ENCODE assay signal across 16 cellular contexts in genomic region chr20:41482647-41483552, GRCh38.
DNase-seq lines count a peak whose midpoint lies in the region; ATAC-seq and TF ChIP-seq lines count a peak whose summit lies in the region.
"Had no signal": no experiment of that assay in that cellular context is flagged by ENCODE, and none has a peak within 500 bp of the region (broad histone marks: within the 10 kb centered on the region; RNA-seq: fewer than 3 reads in every experiment).

No MANE protein-coding gene starts in this region.

- H3K27me3 ChIP-seq in RWPE2 (ENCODE audit: insufficient read depth, poor library complexity, severe bottlenecking): no peaks in the 10 kb centered on the region
- H3K27me3 ChIP-seq in esophagus muscularis mucosa: no peaks in the 10 kb centered on the region
- no peaks in the 10 kb centered on the region for H3K27me3 ChIP-seq in body of pancreas
- H3K27me3 ChIP-seq: ascending aorta, ovary had no signal

- ATAC-seq in RWPE2 (ENCODE audit: low read depth): peak; percentile 76
- no peak for ATAC-seq in HG02840 (IDR thresholded peaks at IDR 0.05; ENCODE audit: low FRiP score, unreplicated experiment)
- no peak for ATAC-seq in body of pancreas
- ATAC-seq: left lobe of liver had no signal

- WGBS in esophagus muscularis mucosa: 75% methylated on average over 6 of the region's 6 CpGs
- WGBS in body of pancreas, 2 donors: 74 to 80% methylated on average over 6 of the region's 6 CpGs

- peaks cover 9% of the 10 kb centered on the region for H3K9me3 Mint-ChIP-seq in osteocyte (ENCODE audit: unreplicated experiment)

- DNase-seq in ELR (ENCODE audit: low read depth) (peak; percentile 93), RWPE2 (ENCODE audit: low spot score) (no peak), esophagus muscularis mucosa (ENCODE audit: extremely low spot score) (no peak), osteocyte (ENCODE audit: extremely low spot score, unreplicated experiment) (no peak), MV-4-11 (lab: John Stamatoyannopoulos, UW) (no peak), head of caudate nucleus (no peak), body of pancreas (no peak)
- DNase-seq: activated CD8-positive, alpha-beta memory T cell treated with anti-CD3 and anti-CD28 coated beads, Interleukin-2, amount 50 U/mL, for 48 hours; DMS53; NCI-H1417 treated with DMSO at 0.1 percent for 48 hours; ovary; stimulated activated CD4-positive, alpha-beta T cell treated with anti-CD3 and anti-CD28 coated beads, Interleukin-1b, Interleukin-23, amount 100 ng/mL, for 48 hours; stimulated activated naive CD4-positive, alpha-beta T cell had no signal

- peaks cover 56% of the 10 kb centered on the region for H3K4me1 Mint-ChIP-seq in osteocyte (ENCODE audit: unreplicated experiment)

- no peaks in the 10 kb centered on the region for H3K27me3 Mint-ChIP-seq in osteocyte (ENCODE audit: unreplicated experiment)

- H3K27ac Mint-ChIP-seq in osteocyte (ENCODE audit: unreplicated experiment): peak overlapping the region; percentile 83

- no peak overlapping the region for H3K4me3 ChIP-seq in RWPE2 (ENCODE audit: severe bottlenecking)
- H3K4me3 ChIP-seq in esophagus muscularis mucosa: no peak overlapping the region
- H3K4me3 ChIP-seq in body of pancreas: no peak overlapping the region
- H3K4me3 ChIP-seq: ascending aorta, ovary had no signal

- H3K27ac ChIP-seq in RWPE2 (ENCODE audit: poor library complexity, severe bottlenecking) (peak overlapping the region; percentile 1), esophagus muscularis mucosa (replicated peaks in 1 of 4) (peak overlapping the region in 3 of 4 donors; percentile 5 to 43 (median 35)), body of pancreas (no peak overlapping the region)
- H3K27ac ChIP-seq: ovary had no signal

- H3K4me1 ChIP-seq in RWPE2 (ENCODE audit: insufficient read depth, poor library complexity, severe bottlenecking) (no peaks in the 10 kb centered on the region), esophagus muscularis mucosa (peaks cover 0 to 11% (median 3%) of the 10 kb centered on the region in 4 donors), body of pancreas (no peaks in the 10 kb centered on the region)
- H3K4me1 ChIP-seq: ascending aorta had no signal

- H3K36me3 ChIP-seq in RWPE2 (ENCODE audit: low read depth) (peaks cover 84% of the 10 kb centered on the region), esophagus muscularis mucosa (peaks cover 10 to 79% (median 54%) of the 10 kb centered on the region in 4 donors), body of pancreas (replicated peaks in 1 of 2; ENCODE audit: insufficient read depth in 1 of 2, low read depth in 2 of 2) (peaks cover 0 to 8% of the 10 kb centered on the region in 2 donors)
- H3K36me3 ChIP-seq: ovary had no signal

- TF ChIP-seq POLR2A in esophagus muscularis mucosa (IDR thresholded peaks at IDR 0.05; ENCODE audit: low read depth) (no peak), body of pancreas (IDR thresholded peaks at IDR 0.05) (no peak)

- H3K4me3 Mint-ChIP-seq in osteocyte (ENCODE audit: unreplicated experiment): peak overlapping the region; percentile 8

- no peak for TF ChIP-seq CTCF in RWPE2 (IDR thresholded peaks at IDR 0.05; ENCODE audit: poor library complexity, severe bottlenecking)
- no peak for TF ChIP-seq CTCF in esophagus muscularis mucosa (IDR thresholded peaks at IDR 0.05)
- no peak for TF ChIP-seq CTCF in osteocyte (IDR thresholded peaks at IDR 0.05)
- TF ChIP-seq CTCF in body of pancreas (IDR thresholded peaks at IDR 0.05): no peak

- peaks cover 59% of the 10 kb centered on the region for H3K36me3 Mint-ChIP-seq in osteocyte (ENCODE audit: unreplicated experiment)

- intact Hi-C loops in esophagus muscularis mucosa (cut with DNase I) (no loop called here), head of caudate nucleus (cut with DNase I) (no loop called here), body of pancreas (cut with DNase I) (no loop called here)

- no peak for TF ChIP-seq EP300 in esophagus muscularis mucosa (IDR thresholded peaks at IDR 0.05)

- no peaks in the 10 kb centered on the region for H3K9me3 ChIP-seq in RWPE2 (ENCODE audit: severe bottlenecking)
- no peaks in the 10 kb centered on the region for H3K9me3 ChIP-seq in esophagus muscularis mucosa
- H3K9me3 ChIP-seq in body of pancreas: no peaks in the 10 kb centered on the region
- H3K9me3 ChIP-seq: ascending aorta, ovary had no signal

Comparison
In these comparisons a context has a peak if more than half of its experiments do, and no peak if none do; other contexts are left out.
1. H3K27ac ChIP-seq: peak in RWPE2 (single experiment) and esophagus muscularis mucosa (3 of 4); none in body of pancreas (0 of 4).